1 cellular context compared by ENCODE assay signal in the genomic region with DNA sequence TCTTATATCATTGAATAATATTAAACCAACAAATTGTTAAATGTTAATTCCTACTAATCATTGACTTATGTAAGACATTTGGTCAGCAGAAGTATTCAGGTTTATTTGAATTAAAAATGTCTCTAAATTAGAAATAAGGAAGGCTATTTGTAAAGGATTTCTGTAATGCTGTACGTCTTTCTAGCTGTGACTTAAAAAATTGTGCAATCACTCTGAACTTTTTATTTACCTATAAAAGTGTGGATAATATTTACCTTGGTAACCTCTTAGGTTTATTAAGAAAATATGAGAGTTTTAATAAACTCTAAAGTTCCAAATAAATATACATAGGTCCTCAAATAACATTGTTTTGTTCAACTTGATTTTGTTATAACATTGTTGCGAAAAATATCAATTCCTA.
TF ChIP-seq lines count a peak whose summit lies in the region.

No MANE protein-coding gene starts in this region.

TF ChIP-seq in HepG2, 621 proteins besides CTCF, POLR2A, EP300 and RAD21 (continued from another document):
- TF ChIP-seq ZNF142 (CRISPR knock-in tag; IDR thresholded peaks at IDR 0.05) (no peak), CEBPB (IDR thresholded peaks at IDR 0.05; ENCODE audit: borderline replicate concordance, low read depth, low read length) (peak; percentile 18; the same call in 1 of the 2 replicates)
